In the genomic region with DNA sequence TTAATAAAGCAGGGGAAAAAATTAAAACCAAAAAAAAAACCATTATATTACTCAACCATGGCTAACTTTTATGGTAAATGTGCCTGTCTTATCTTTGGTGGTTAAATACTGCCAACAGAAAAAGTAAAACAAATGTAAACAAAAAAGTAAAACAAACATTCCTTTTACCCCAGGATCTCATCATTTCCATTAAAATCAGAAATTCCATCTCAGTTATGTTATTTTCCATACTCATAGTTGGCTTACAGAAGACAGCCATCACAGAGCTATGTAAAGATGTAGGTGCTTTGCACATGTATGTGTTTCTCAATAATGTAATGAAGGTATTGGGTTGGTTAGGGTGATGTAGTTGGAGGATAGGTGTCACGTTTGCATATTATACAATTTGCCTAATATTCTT, we compare ENCODE assay signal across 32 cellular contexts.
"Had no signal": no experiment of that assay in that cellular context is flagged by ENCODE, and none has a peak within 500 bp of the region (broad histone marks: within the 10 kb centered on the region; RNA-seq: fewer than 3 reads in every experiment).

No MANE protein-coding gene starts in this region.

- H3K4me2 ChIP-seq: hepatocyte had no signal

- H3K36me3 ChIP-seq: adrenal gland, colonic mucosa, esophagus muscularis mucosa, gastroesophageal sphincter, heart right ventricle had no signal

- ATAC-seq: activated CD4-positive, alpha-beta T cell treated with anti-CD3 and anti-CD28 coated beads for 36 hours; activated CD8-positive, alpha-beta memory T cell treated with anti-CD3 and anti-CD28 coated beads, Interleukin-2, amount 10 ng/mL, durations not matched to agents 7 days and 5 days; activated CD8-positive, alpha-beta T cell treated with anti-CD3 and anti-CD28 coated beads, Interleukin-2, amount 10 ng/mL, durations not matched to agents 7 days and 5 days; activated T-helper 17 cell treated with anti-CD3 and anti-CD28 coated beads, Interleukin-2, amount 50 U/mL, for 72 hours; body of pancreas; effector memory CD8-positive, alpha-beta T cell; gastroesophageal sphincter; heart right ventricle; T-helper 17 cell had no signal

- H3K9me3 ChIP-seq: adrenal gland, body of pancreas, colonic mucosa, esophagus muscularis mucosa, gastroesophageal sphincter, heart right ventricle had no signal

- H3K4me3 ChIP-seq: adrenal gland, body of pancreas, colonic mucosa, esophagus muscularis mucosa, gastroesophageal sphincter, heart right ventricle, hepatocyte had no signal

- H3K79me2 ChIP-seq: hepatocyte had no signal

- H2AFZ ChIP-seq: hepatocyte had no signal

- H3K4me1 ChIP-seq: adrenal gland, body of pancreas, colonic mucosa, esophagus muscularis mucosa, gastroesophageal sphincter, heart right ventricle had no signal

- DNase-seq: activated CD4-positive, alpha-beta memory T cell treated with anti-CD3 and anti-CD28 coated beads for 36 hours; activated CD4-positive, alpha-beta T cell treated with anti-CD3 and anti-CD28 coated beads for 36 hours; activated CD4-positive, alpha-beta T cell treated with anti-CD3 and anti-CD28 coated beads, Interleukin-2, amount 10 ng/mL, durations not matched to agents 24 days and 14 days; activated CD4-positive, CD25-positive, alpha-beta regulatory T cell; activated CD4-positive, CD25-positive, alpha-beta regulatory T cell treated with anti-CD3 and anti-CD28 coated beads, Interleukin-2, amount 50 U/mL, for 72 hours; activated CD8-positive, alpha-beta memory T cell treated with anti-CD3 and anti-CD28 coated beads, Interleukin-2, amount 10 ng/mL, durations not matched to agents 7 days and 5 days; activated CD8-positive, alpha-beta memory T cell treated with anti-CD3 and anti-CD28 coated beads, Interleukin-2, amount 50 U/mL, for 48 hours; activated CD8-positive, alpha-beta T cell treated with anti-CD3 and anti-CD28 coated beads, Interleukin-2, amount 10 ng/mL, durations not matched to agents 7 days and 5 days; activated effector memory CD4-positive, alpha-beta T cell treated with Interleukin-2 at 50 U/mL for 16 hours; activated gamma-delta T cell treated with Interleukin-2 at 50 U/mL for 16 hours; activated naive CD4-positive, alpha-beta T cell treated with anti-CD3 and anti-CD28 coated beads, Interleukin-2, amount 50 U/mL, for 16 hours; activated naive CD4-positive, alpha-beta T cell treated with Interleukin-2 at 50 U/mL for 16 hours; activated T-cell treated with anti-CD3 and anti-CD28 coated beads for 4 hours; activated T-cell treated with anti-CD3 and anti-CD28 coated beads, Interleukin-2, amount 50 U/mL, for 24 hours; adrenal gland; amygdala; aorta; body of pancreas; caudate nucleus; colonic mucosa; effector CD4-positive, alpha-beta T cell; effector memory CD8-positive, alpha-beta T cell; erythroblast; foreskin melanocyte; heart right ventricle; T-helper 1 cell; T-helper 17 cell; T1000 had no signal

- H3K27me3 ChIP-seq: adrenal gland, body of pancreas, colonic mucosa, esophagus muscularis mucosa, gastroesophageal sphincter, heart right ventricle, hepatocyte had no signal

- H3K27ac ChIP-seq: adrenal gland, body of pancreas, colonic mucosa, esophagus muscularis mucosa, gastroesophageal sphincter, heart right ventricle, hepatocyte had no signal
